ENCODE assay signal across 25 cellular contexts in genomic region chr10:99628923-99629624, GRCh38. TPM values are rescaled to one million over a fixed set of nuclear protein-coding genes. Genes with fewer than 3 reads are reported as not detected.
DNase-seq lines count a peak whose midpoint lies in the region; ATAC-seq, FAIRE-seq and TF ChIP-seq lines count a peak whose summit lies in the region.
"Had no signal": no experiment of that assay in that cellular context is flagged by ENCODE, and none has a peak within 500 bp of the region (broad histone marks: within the 10 kb centered on the region; RNA-seq: fewer than 3 reads in every experiment).

No MANE protein-coding gene starts in this region.

- CTCF ChIA-PET in mammary epithelial cell (lab: Charles Lee; ENCODE audit: low non-redundant PET) (interaction anchor here (0.5 to 0.7 kb wide), 2 partner anchors 49 to 204 kb away, joined by 3 to 6 read pairs; no protein-coding TSS in a partner anchor), MCF 10A (lab: Yijun Ruan, JAX) (interaction anchor here (1.6 to 4.8 kb wide), 8 partner anchors 23 to 83 kb away, joined by 7 to 60 read pairs (median 10); no protein-coding TSS in a partner anchor)

- H3K4me1 Mint-ChIP-seq in MCF 10A (ENCODE audit: insufficient read depth, unreplicated experiment) = peaks cover 6% of the 10 kb centered on the region
- H3K4me1 Mint-ChIP-seq: CD8-positive, alpha-beta memory T cell had no signal

- H3K79me2 ChIP-seq in mammary epithelial cell (ENCODE audit: insufficient read depth, low read length) = no peaks in the 10 kb centered on the region

- H3K36me3 Mint-ChIP-seq in MCF 10A (ENCODE audit: insufficient read depth, unreplicated experiment) = no peaks in the 10 kb centered on the region
- H3K36me3 Mint-ChIP-seq: CD14-positive monocyte; CD8-positive, alpha-beta memory T cell had no signal

- H3K4me3 Mint-ChIP-seq in MCF 10A (ENCODE audit: unreplicated experiment) = no peak overlapping the region
- H3K4me3 Mint-ChIP-seq: CD14-positive monocyte; CD4-positive, alpha-beta T cell; CD8-positive, alpha-beta memory T cell had no signal

- no peak overlapping the region for H3K27ac ChIP-seq in mammary epithelial cell (ENCODE audit: insufficient read depth, low read depth, low read length)
- H3K27ac ChIP-seq: 22Rv1; BLaER1 treated with 17β-estradiol and CSF1 and Interleukin-3, amounts not matched to agents 10 nM and 100 nM had no signal

- H4K20me1 ChIP-seq in mammary epithelial cell (ENCODE audit: insufficient read depth, low read length) = no peaks in the 10 kb centered on the region
- H4K20me1 ChIP-seq: BLaER1 treated with 17β-estradiol and CSF1 and Interleukin-3, amounts not matched to agents 10 nM and 100 nM had no signal

- intact Hi-C loops in mammary epithelial cell (cut with micrococcal nuclease) = no loop called here
- intact Hi-C loops in MCF 10A (cut with micrococcal nuclease) = no loop called here

- H3K9ac ChIP-seq in mammary epithelial cell (ENCODE audit: insufficient read depth, low read length) = peak overlapping the region; percentile 13
- H3K9ac ChIP-seq: BLaER1 treated with 17β-estradiol and CSF1 and Interleukin-3, amounts not matched to agents 10 nM and 100 nM had no signal

- H3K4me1 ChIP-seq in mammary epithelial cell (ENCODE audit: insufficient read depth, low read length) = peaks cover 27% of the 10 kb centered on the region
- H3K4me1 ChIP-seq: BE2C, HAP-1 had no signal

- peak overlapping the region; percentile 36 for H2AFZ ChIP-seq in mammary epithelial cell (ENCODE audit: low read depth, low read length)

- TF ChIP-seq CTCF in mammary epithelial cell (conservative IDR thresholded peaks at IDR 0.05 in 1 of 2, IDR thresholded peaks at IDR 0.05 in 1 of 2; ENCODE audit: extremely low read depth in 1 of 2, insufficient read depth in 1 of 2, low read depth in 1 of 2, low read length in 2 of 2) (no peak), MCF 10A (IDR thresholded peaks at IDR 0.05; ENCODE audit: unreplicated experiment) (no peak), bronchial epithelial cell (IDR thresholded peaks at IDR 0.05; ENCODE audit: insufficient read depth, low read length, severe bottlenecking) (no peak)

- no peak for FAIRE-seq in bronchial epithelial cell (lab: Jason Lieb, UNC)
- FAIRE-seq: A204.1, D721Med, G401.6, GM12892, H54 had no signal

- H3K4me2 ChIP-seq in mammary epithelial cell (ENCODE audit: insufficient read depth, low read depth, low read length) = peak overlapping the region; percentile 49
- H3K4me2 ChIP-seq: BLaER1 treated with 17β-estradiol and CSF1 and Interleukin-3, amounts not matched to agents 10 nM and 100 nM had no signal

- no peaks in the 10 kb centered on the region for H3K27me3 Mint-ChIP-seq in MCF 10A (ENCODE audit: insufficient read depth, unreplicated experiment)

- BruUV-seq in mammary epithelial cell (replicated peaks; lab: Mats Ljungman, UMichigan) (no TSS peak), MCF 10A (replicated peaks; lab: Mats Ljungman, UMichigan) (no TSS peak)

- DNase-seq in mammary epithelial cell (peak; percentile 32), MCF 10A (ENCODE audit: unreplicated experiment) (no peak), bronchial epithelial cell (ENCODE audit: low read depth) (peak; percentile 67), DMS114 treated with DMSO at 0.1 percent for 48 hours (lab: John Stamatoyannopoulos, UW; ENCODE audit: unreplicated experiment) (no peak), NOMO-1 treated with dmso at 0.1 percent for 144 hours (lab: John Stamatoyannopoulos, UW; ENCODE audit: unreplicated experiment) (no peak), AG20443 (ENCODE audit: low spot score) (no peak)
- DNase-seq in activated CD4-positive, CD25-positive, alpha-beta regulatory T cell treated with anti-CD3 and anti-CD28 coated beads, Interleukin-2, amount 50 U/mL, for 72 hours = no peak
- DNase-seq: AML-193; BE2C; CD4-positive, alpha-beta T cell; CD8-positive, alpha-beta memory T cell; DMS 273 treated with DMSO at 0.1 percent for 48 hours; DMS53; DMS79 treated with DMSO at 0.1 percent for 48 hours; GOT3 had no signal

- H3K9me3 Mint-ChIP-seq in MCF 10A (ENCODE audit: unreplicated experiment) = no peaks in the 10 kb centered on the region
- H3K9me3 Mint-ChIP-seq: CD4-positive, alpha-beta T cell; CD8-positive, alpha-beta memory T cell had no signal

- H3K27me3 ChIP-seq in mammary epithelial cell (ENCODE audit: insufficient read depth, low read length) (no peaks in the 10 kb centered on the region), bronchial epithelial cell (ENCODE audit: control insufficient read depth, insufficient read depth, low read length) (no peaks in the 10 kb centered on the region)
- H3K27me3 ChIP-seq: BE2C; BLaER1 treated with 17β-estradiol and CSF1 and Interleukin-3, amounts not matched to agents 10 nM and 100 nM had no signal

- POLR2A ChIA-PET in MCF 10A (lab: Yijun Ruan, JAX) = interaction anchor here (0.8 to 3.6 kb wide), 10 partner anchors 8 to 198 kb away, joined by 3 to 51 read pairs (median 13); partner anchors contain the start of genes ENTPD7, GOT1 and SLC25A28

- ATAC-seq in esophagus mucosa = peak; percentile 51

- H3K36me3 ChIP-seq in mammary epithelial cell (ENCODE audit: insufficient read depth, low read length) (no peaks in the 10 kb centered on the region), bronchial epithelial cell (ENCODE audit: control insufficient read depth, insufficient read depth, low read length) (no peaks in the 10 kb centered on the region)
- H3K36me3 ChIP-seq: BE2C; BLaER1 treated with 17β-estradiol and CSF1 and Interleukin-3, amounts not matched to agents 10 nM and 100 nM; HAP-1 had no signal

- H3K9me3 ChIP-seq in mammary epithelial cell (replicated peaks; ENCODE audit: insufficient read depth, low read length) = no peaks in the 10 kb centered on the region
- H3K9me3 ChIP-seq: BE2C; BLaER1 treated with 17β-estradiol and CSF1 and Interleukin-3, amounts not matched to agents 10 nM and 100 nM; HAP-1 had no signal

- in situ Hi-C loops in mammary epithelial cell (cut with MboI; ENCODE audit: low sequenced_read_pairs in 2 of 2) = no loop called here

- dilution Hi-C loops in mammary epithelial cell (cut with HindIII; ENCODE audit: low sequenced_read_pairs) = no loop called here

- H3K4me3 ChIP-seq in mammary epithelial cell (replicated peaks in 1 of 3; ENCODE audit: insufficient read depth in 1 of 3, low read depth in 2 of 3, low read length in 3 of 3) = no peak overlapping the region
- no peak overlapping the region for H3K4me3 ChIP-seq in bronchial epithelial cell (ENCODE audit: low read depth, low read length)
- H3K4me3 ChIP-seq: BLaER1 treated with 17β-estradiol and CSF1 and Interleukin-3, amounts not matched to agents 10 nM and 100 nM; HAP-1 had no signal

- no peak overlapping the region for H3K27ac Mint-ChIP-seq in MCF 10A (ENCODE audit: low read depth, unreplicated experiment)
- H3K27ac Mint-ChIP-seq: CD4-positive, alpha-beta T cell; CD8-positive, alpha-beta memory T cell had no signal

- 0% methylated on average over 1 of the region's 1 CpG for WGBS in mammary epithelial cell (ENCODE audit: low coverage, missing lambda C conversion rate)

RNA-seq across cellular contexts. Expression of gene SLC25A28, which starts 8.8 kb away (rescaled TPM):
- total RNA-seq in mammary epithelial cell = 10 to 100 TPM; 16.8 to 40.5 TPM
- 31.9 TPM for polyA plus RNA-seq in mammary epithelial cell
- polyA minus RNA-seq in mammary epithelial cell = 15.7 TPM
- 36.9 and 46.3 TPM in 2 replicates for total RNA-seq in MCF 10A (2022)
- 15.4 and 17.4 TPM in 2 replicates for total RNA-seq in bronchial epithelial cell
- total RNA-seq in esophagus mucosa = 35.8 TPM

RNA-seq across cellular contexts. Expression of gene ENTPD7, which starts 30.2 kb away (rescaled TPM):
- total RNA-seq in mammary epithelial cell (10 to 100 TPM; 23.2 to 47.2 TPM), MCF 10A (2022) (18.3 and 29.0 TPM in 2 replicates), bronchial epithelial cell (10.5 and 19.0 TPM in 2 replicates), esophagus mucosa (16.0 TPM)
- polyA plus RNA-seq in mammary epithelial cell = 18.3 TPM
- 34.5 TPM for polyA minus RNA-seq in mammary epithelial cell

Comparison
In these comparisons a context has a peak if more than half of its experiments do, and no peak if none do; other contexts are left out.
1. DNase-seq: peak in mammary epithelial cell (single experiment) and bronchial epithelial cell (single experiment); none in MCF 10A (single experiment), DMS114 treated with DMSO at 0.1 percent for 48 hours (single experiment), activated CD4-positive, CD25-positive, alpha-beta regulatory T cell treated with anti-CD3 and anti-CD28 coated beads, Interleukin-2, amount 50 U/mL, for 72 hours (single experiment), NOMO-1 treated with dmso at 0.1 percent for 144 hours (single experiment) and AG20443 (single experiment).